Comparison of ENCODE assay signal across 1 cellular context in genomic region chr19:48961051-48961649, GRCh38.
A peak's percentile ranks its signal among the peaks of the same experiment; 100 is the strongest.
TF ChIP-seq lines count a peak whose summit lies in the region.

No MANE protein-coding gene starts in this region.

TF ChIP-seq in K562, 482 proteins besides CTCF, POLR2A, EP300 and RAD21:
- TF ChIP-seq ELF1 (tag; IDR thresholded peaks at IDR 0.05) (no peak), NFIC (IDR thresholded peaks at IDR 0.05) (peak; percentile 42; the same call in 1 of the 2 replicates), USF1 (CRISPR knock-in tag; IDR thresholded peaks at IDR 0.05) (peak; percentile 19; the same call in 1 of the 2 replicates), NR2C1 (IDR thresholded peaks at IDR 0.05) (peak; percentile 90), NR2C1 (tag; IDR thresholded peaks at IDR 0.05) (peak; percentile 89), SMARCA5 (IDR thresholded peaks at IDR 0.05) (peak; percentile 26; the same call in 1 of the 2 replicates), HDAC1 (IDR thresholded peaks at IDR 0.05) (peak in 1 of 2 experiments; percentile 28; a peak in 1 of 4 replicates), RUNX1 (IDR thresholded peaks at IDR 0.05; ENCODE audit: low read depth) (no peak), ZNF79 (CRISPR knock-in tag; IDR thresholded peaks at IDR 0.05; ENCODE audit: low read depth) (no peak), TRIM24 (IDR thresholded peaks at IDR 0.05) (0 out of 4 replicates have a peak, but pooled peaks of 1 of the 2 experiments have one; percentile 11), KDM1A (IDR thresholded peaks at IDR 0.05) (peak; percentile 19 to 50; a peak in 1 of 4 replicates), ZBTB33 (CRISPR knock-in tag; IDR thresholded peaks at IDR 0.05) (peak; percentile 79), NR2C2 (CRISPR knock-in tag; IDR thresholded peaks at IDR 0.05) (peak; percentile 54; the same call in 1 of the 2 replicates), NR2C2 (tag; IDR thresholded peaks at IDR 0.05) (peak; percentile 78), STAG1 (CRISPR knock-in tag; IDR thresholded peaks at IDR 0.05; ENCODE audit: borderline replicate concordance) (no peak), ZSCAN32 (CRISPR knock-in tag; IDR thresholded peaks at IDR 0.05) (no peak), MYC (IDR thresholded peaks at IDR 0.05; ENCODE audit: low read depth, low read length) (no peak), MYC (CRISPR knock-in tag; IDR thresholded peaks at IDR 0.05; ENCODE audit: borderline replicate concordance, low read depth) (no peak), KAT8 (IDR thresholded peaks at IDR 0.05; ENCODE audit: low read depth) (no peak), PHTF2 (CRISPR knock-in tag; IDR thresholded peaks at IDR 0.05) (no peak), BCOR (IDR thresholded peaks at IDR 0.05) (peak; percentile 68; the same call in 1 of the 2 replicates), POLR2B (IDR thresholded peaks at IDR 0.05; ENCODE audit: low read depth, partially characterized antibody) (no peak), EGR1 (conservative IDR thresholded peaks at IDR 0.05) (peak; percentile 43), ZNF324 (CRISPR knock-in tag; IDR thresholded peaks at IDR 0.05) (no peak), CEBPG (CRISPR knock-in tag; IDR thresholded peaks at IDR 0.05) (no peak), CEBPG (tag; conservative IDR thresholded peaks at IDR 0.05 in 1 of 2, IDR thresholded peaks at IDR 0.05 in 1 of 2) (no peak), GTF2E2 (tag; IDR thresholded peaks at IDR 0.05) (no peak), ZBTB5 (IDR thresholded peaks at IDR 0.05) (no peak), HEY1 (CRISPR knock-in tag; IDR thresholded peaks at IDR 0.05; ENCODE audit: borderline replicate concordance) (no peak), FOXJ3 (CRISPR knock-in tag; IDR thresholded peaks at IDR 0.05) (no peak), CBX5 (IDR thresholded peaks at IDR 0.05; ENCODE audit: borderline replicate concordance, low read depth) (no peak), LARP7 (IDR thresholded peaks at IDR 0.05) (0 out of 2 replicates have a peak, but pooled peaks have one; percentile 26), U2AF2 (optimal IDR thresholded peaks at IDR 0.05; ENCODE audit: low read depth, low read length) (no peak), XRCC3 (IDR thresholded peaks at IDR 0.05) (no peak), GABPB2 (CRISPR knock-in tag; conservative IDR thresholded peaks at IDR 0.05) (no peak), PCBP2 (IDR thresholded peaks at IDR 0.05; ENCODE audit: low read depth, low read length, poor library complexity, severe bottlenecking) (no peak), NEUROD1 (IDR thresholded peaks at IDR 0.05; ENCODE audit: borderline replicate concordance, low read depth, low read length, partially characterized antibody) (no peak), HDGF (IDR thresholded peaks at IDR 0.05) (0 out of 2 replicates have a peak, but pooled peaks have one; percentile 41), DPF2 (IDR thresholded peaks at IDR 0.05) (peak; percentile 8; the same call in 1 of the 2 replicates), ZNF121 (CRISPR knock-in tag; conservative IDR thresholded peaks at IDR 0.05) (peak; percentile 91), MIER1 (IDR thresholded peaks at IDR 0.05; ENCODE audit: low read depth) (0 out of 2 replicates have a peak, but pooled peaks have one; percentile 23), ESRRA (IDR thresholded peaks at IDR 0.05; ENCODE audit: borderline replicate concordance, low read depth) (peak; percentile 76; the same call in 1 of the 2 replicates), NBN (IDR thresholded peaks at IDR 0.05; ENCODE audit: low read depth) (no peak), MLLT1 (IDR thresholded peaks at IDR 0.05) (0 out of 4 replicates have a peak, but pooled peaks of 1 of the 2 experiments have one; percentile 19), ARNT (IDR thresholded peaks at IDR 0.05) (0 out of 4 replicates have a peak, but pooled peaks of 1 of the 2 experiments have one; percentile 39), NONO (IDR thresholded peaks at IDR 0.05; ENCODE audit: low read depth in 2 of 2, low read length in 1 of 2) (no peak), TRIM28 (IDR thresholded peaks at IDR 0.05) (no peak)
- TF ChIP-seq, protein P1, sequence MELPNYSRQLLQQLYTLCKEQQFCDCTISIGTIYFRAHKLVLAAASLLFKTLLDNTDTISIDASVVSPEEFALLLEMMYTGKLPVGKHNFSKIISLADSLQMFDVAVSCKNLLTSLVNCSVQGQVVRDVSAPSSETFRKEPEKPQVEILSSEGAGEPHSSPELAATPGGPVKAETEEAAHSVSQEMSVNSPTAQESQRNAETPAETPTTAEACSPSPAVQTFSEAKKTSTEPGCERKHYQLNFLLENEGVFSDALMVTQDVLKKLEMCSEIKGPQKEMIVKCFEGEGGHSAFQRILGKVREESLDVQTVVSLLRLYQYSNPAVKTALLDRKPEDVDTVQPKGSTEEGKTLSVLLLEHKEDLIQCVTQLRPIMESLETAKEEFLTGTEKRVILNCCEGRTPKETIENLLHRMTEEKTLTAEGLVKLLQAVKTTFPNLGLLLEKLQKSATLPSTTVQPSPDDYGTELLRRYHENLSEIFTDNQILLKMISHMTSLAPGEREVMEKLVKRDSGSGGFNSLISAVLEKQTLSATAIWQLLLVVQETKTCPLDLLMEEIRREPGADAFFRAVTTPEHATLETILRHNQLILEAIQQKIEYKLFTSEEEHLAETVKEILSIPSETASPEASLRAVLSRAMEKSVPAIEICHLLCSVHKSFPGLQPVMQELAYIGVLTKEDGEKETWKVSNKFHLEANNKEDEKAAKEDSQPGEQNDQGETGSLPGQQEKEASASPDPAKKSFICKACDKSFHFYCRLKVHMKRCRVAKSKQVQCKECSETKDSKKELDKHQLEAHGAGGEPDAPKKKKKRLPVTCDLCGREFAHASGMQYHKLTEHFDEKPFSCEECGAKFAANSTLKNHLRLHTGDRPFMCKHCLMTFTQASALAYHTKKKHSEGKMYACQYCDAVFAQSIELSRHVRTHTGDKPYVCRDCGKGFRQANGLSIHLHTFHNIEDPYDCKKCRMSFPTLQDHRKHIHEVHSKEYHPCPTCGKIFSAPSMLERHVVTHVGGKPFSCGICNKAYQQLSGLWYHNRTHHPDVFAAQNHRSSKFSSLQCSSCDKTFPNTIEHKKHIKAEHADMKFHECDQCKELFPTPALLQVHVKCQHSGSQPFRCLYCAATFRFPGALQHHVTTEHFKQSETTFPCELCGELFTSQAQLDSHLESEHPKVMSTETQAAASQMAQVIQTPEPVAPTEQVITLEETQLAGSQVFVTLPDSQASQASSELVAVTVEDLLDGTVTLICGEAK (IDR thresholded peaks at IDR 0.05), result no peak
- TF ChIP-seq, protein P1 (CRISPR knock-in tag; IDR thresholded peaks at IDR 0.05), result no peak
- TF ChIP-seq, protein P2, sequence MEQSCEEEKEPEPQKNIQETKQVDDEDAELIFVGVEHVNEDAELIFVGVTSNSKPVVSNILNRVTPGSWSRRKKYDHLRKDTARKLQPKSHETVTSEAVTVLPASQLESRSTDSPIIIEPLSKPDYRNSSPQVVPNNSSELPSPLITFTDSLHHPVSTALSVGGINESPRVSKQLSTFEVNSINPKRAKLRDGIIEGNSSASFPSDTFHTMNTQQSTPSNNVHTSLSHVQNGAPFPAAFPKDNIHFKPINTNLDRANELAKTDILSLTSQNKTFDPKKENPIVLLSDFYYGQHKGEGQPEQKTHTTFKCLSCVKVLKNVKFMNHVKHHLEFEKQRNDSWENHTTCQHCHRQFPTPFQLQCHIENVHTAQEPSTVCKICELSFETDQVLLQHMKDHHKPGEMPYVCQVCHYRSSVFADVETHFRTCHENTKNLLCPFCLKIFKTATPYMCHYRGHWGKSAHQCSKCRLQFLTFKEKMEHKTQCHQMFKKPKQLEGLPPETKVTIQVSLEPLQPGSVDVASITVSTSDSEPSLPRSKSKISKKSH (CRISPR knock-in tag; IDR thresholded peaks at IDR 0.05), result no peak
